11 cellular contexts compared by ENCODE assay signal in the genomic region with DNA sequence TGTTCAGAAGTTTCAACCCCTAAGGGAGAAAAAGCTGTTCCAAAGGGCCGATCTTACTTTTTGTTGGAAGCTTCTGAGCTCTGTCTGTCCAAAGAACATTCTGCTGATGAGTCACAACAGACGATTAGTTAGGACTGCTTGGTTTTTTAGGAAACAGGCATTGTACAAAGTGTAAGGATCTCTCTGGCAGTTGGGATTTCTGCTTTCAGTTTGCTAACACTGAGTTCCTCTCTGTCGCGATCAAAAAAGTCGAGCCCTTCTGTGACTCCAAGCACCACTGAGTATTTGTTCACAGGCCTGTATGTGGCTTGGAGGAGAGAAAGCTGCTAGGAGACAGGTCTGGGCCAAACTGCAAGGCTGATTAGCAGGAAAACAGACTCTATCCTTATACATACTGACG.
DNase-seq lines count a peak whose midpoint lies in the region; ATAC-seq and TF ChIP-seq lines count a peak whose summit lies in the region.
"Had no signal": no experiment of that assay in that cellular context is flagged by ENCODE, and none has a peak within 500 bp of the region (broad histone marks: within the 10 kb centered on the region; RNA-seq: fewer than 3 reads in every experiment).

No MANE protein-coding gene starts in this region.

- peak overlapping the region; percentile 40 to 52 (median 43) for H3K27ac ChIP-seq in transverse colon
- H3K27ac ChIP-seq: 22Rv1 had no signal

- TF ChIP-seq CTCF in mucosa of descending colon (IDR thresholded peaks at IDR 0.05) (no peak), transverse colon (IDR thresholded peaks at IDR 0.05) (no peak)

- WGBS in transverse colon (ENCODE audit: low coverage in 1 of 2), 2 donors: 37 to 65% methylated on average over 3 to 6 of the region's 6 CpGs

- peak overlapping the region; percentile 30 for H3K9ac ChIP-seq in endocrine pancreas (ENCODE audit: control insufficient read depth, insufficient read depth, low read length)

- no peaks in the 10 kb centered on the region for H3K36me3 ChIP-seq in endocrine pancreas (ENCODE audit: control insufficient read depth, insufficient read depth, low read length)
- no peaks in the 10 kb centered on the region for H3K36me3 ChIP-seq in mucosa of descending colon (ENCODE audit: low read depth)
- H3K36me3 ChIP-seq in transverse colon: no peaks in the 10 kb centered on the region

- DNase-seq in DMS 273 (lab: John Stamatoyannopoulos, UW; ENCODE audit: unreplicated experiment): peak; percentile 43
- no peak for DNase-seq in DMS 273 treated with DMSO at 0.1 percent for 48 hours (lab: John Stamatoyannopoulos, UW)
- DNase-seq in mucosa of descending colon: no peak
- DNase-seq in transverse colon: no peak
- DNase-seq in stimulated activated naive CD4-positive, alpha-beta T cell (lab: John Stamatoyannopoulos, UW): no peak
- no peak for DNase-seq in NCI-H2081 treated with DMSO at 0.1 percent for 48 hours (lab: John Stamatoyannopoulos, UW)
- DNase-seq: NCI-H1436 treated with DMSO at 0.1 percent for 48 hours had no signal

- TF ChIP-seq EP300 in transverse colon (IDR thresholded peaks at IDR 0.05; ENCODE audit: low read depth): no peak

- H3K4me1 ChIP-seq in endocrine pancreas (ENCODE audit: control insufficient read depth, insufficient read depth, low read length) (no peaks in the 10 kb centered on the region), mucosa of descending colon (ENCODE audit: low read depth) (no peaks in the 10 kb centered on the region), transverse colon (peaks cover 0 to 6% (median 0%) of the 10 kb centered on the region in 4 donors)

- intact Hi-C loops in mucosa of descending colon (cut with DNase I, micrococcal nuclease) (no loop called here), transverse colon (cut with DNase I; ENCODE audit: low total_unique reads) (no loop called here)

- in situ Hi-C loops in transverse colon (cut with MboI; ENCODE audit: low pct_ligation_motif_present in 1 of 4, low pct_unique_long_range_greater_than_20kb in 1 of 4, low sequenced_read_pairs in 3 of 4): no loop called here

- H3K27me3 ChIP-seq in endocrine pancreas (ENCODE audit: control insufficient read depth, insufficient read depth, low read length): no peaks in the 10 kb centered on the region
- H3K27me3 ChIP-seq in transverse colon: no peaks in the 10 kb centered on the region

- H3K4me3 ChIP-seq in endocrine pancreas (ENCODE audit: control insufficient read depth, insufficient read depth, low read length): peak overlapping the region; percentile 64
- no peak overlapping the region for H3K4me3 ChIP-seq in mucosa of descending colon
- no peak overlapping the region for H3K4me3 ChIP-seq in transverse colon

- peak; percentile 35 for ATAC-seq in mucosa of descending colon
- no peak for ATAC-seq in HG03432 (IDR thresholded peaks at IDR 0.05; ENCODE audit: unreplicated experiment)
- ATAC-seq: left lobe of liver had no signal

- no peak for TF ChIP-seq POLR2A in transverse colon (IDR thresholded peaks at IDR 0.05)

- H3K9me3 ChIP-seq in endocrine pancreas (ENCODE audit: control insufficient read depth, low read length): no peaks in the 10 kb centered on the region
- no peaks in the 10 kb centered on the region for H3K9me3 ChIP-seq in mucosa of descending colon
- H3K9me3 ChIP-seq in transverse colon: no peaks in the 10 kb centered on the region
